Comparison of ENCODE assay signal across 1 cellular context in the genomic region with DNA sequence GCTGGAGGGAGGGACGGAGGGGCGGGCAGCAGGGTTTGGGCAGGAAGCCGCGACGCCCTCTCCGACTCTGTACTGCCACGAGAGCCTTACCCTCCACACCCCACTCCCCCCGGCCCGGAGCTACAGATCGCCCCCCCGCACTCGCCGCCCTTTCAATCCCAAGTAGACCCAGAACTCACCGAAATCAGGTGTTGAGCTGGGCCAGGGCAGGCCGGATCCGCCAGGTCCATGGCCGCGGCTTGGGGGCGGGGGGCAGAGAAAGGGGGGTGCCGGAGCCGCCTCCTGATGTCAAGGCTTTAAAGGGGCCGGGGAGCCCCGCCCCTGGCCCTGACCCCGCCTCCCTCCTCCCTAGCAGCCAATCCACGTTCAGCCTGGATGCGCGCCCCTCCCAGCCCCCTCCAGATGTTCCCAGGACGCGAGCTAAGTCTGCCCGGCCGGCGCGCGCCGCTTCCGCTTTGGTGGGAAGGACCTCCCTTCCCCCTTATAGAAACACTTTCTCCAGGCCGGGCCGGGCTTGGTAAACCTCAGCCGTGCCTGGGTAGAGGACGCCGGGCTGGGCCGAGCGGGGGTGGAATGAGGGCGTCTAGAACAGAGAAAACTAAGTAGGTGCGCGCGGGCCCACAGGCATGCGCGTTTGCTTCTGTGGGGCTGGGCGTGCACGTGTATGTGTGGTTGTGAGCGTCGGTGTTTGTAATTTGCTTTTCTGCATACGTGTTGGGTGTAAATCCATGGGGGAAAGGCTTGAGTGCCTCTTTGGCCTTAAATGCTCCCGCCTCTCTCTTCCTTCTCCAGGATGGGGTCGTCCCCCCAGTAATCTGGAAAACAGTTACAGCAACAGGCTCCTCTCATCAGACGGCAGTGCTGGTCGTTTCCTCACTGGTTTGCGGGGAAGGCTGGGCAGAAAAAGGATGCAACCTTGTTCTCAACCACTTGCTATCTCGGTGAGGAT.
TF ChIP-seq lines count a peak whose summit lies in the region.

A gene with protein sequence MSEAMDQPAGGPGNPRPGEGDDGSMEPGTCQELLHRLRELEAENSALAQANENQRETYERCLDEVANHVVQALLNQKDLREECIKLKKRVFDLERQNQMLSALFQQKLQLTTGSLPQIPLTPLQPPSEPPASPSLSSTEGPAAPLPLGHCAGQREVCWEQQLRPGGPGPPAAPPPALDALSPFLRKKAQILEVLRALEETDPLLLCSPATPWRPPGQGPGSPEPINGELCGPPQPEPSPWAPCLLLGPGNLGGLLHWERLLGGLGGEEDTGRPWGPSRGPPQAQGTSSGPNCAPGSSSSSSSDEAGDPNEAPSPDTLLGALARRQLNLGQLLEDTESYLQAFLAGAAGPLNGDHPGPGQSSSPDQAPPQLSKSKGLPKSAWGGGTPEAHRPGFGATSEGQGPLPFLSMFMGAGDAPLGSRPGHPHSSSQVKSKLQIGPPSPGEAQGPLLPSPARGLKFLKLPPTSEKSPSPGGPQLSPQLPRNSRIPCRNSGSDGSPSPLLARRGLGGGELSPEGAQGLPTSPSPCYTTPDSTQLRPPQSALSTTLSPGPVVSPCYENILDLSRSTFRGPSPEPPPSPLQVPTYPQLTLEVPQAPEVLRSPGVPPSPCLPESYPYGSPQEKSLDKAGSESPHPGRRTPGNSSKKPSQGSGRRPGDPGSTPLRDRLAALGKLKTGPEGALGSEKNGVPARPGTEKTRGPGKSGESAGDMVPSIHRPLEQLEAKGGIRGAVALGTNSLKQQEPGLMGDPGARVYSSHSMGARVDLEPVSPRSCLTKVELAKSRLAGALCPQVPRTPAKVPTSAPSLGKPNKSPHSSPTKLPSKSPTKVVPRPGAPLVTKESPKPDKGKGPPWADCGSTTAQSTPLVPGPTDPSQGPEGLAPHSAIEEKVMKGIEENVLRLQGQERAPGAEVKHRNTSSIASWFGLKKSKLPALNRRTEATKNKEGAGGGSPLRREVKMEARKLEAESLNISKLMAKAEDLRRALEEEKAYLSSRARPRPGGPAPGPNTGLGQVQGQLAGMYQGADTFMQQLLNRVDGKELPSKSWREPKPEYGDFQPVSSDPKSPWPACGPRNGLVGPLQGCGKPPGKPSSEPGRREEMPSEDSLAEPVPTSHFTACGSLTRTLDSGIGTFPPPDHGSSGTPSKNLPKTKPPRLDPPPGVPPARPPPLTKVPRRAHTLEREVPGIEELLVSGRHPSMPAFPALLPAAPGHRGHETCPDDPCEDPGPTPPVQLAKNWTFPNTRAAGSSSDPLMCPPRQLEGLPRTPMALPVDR (N-terminal part only) (minus strand): TSS at position 271 of the 949 bp plus-strand sequence. CDS start 24,369 bp downstream, outside the sequence.

TF ChIP-seq in HepG2, 621 proteins besides CTCF, POLR2A, EP300 and RAD21 (continued from another document and continues in another):
- TF ChIP-seq ARID5B (CRISPR knock-in tag; IDR thresholded peaks at IDR 0.05) (peak; percentile 40; the same call in 1 of the 2 replicates), SOX5 (CRISPR knock-in tag; IDR thresholded peaks at IDR 0.05; ENCODE audit: borderline replicate concordance) (peak; percentile 38; the same call in 1 of the 2 replicates), ZNF205 (CRISPR knock-in tag; IDR thresholded peaks at IDR 0.05) (no peak), ZNF33A (CRISPR knock-in tag; IDR thresholded peaks at IDR 0.05; ENCODE audit: borderline replicate concordance) (no peak), ZC3H13 (CRISPR knock-in tag; IDR thresholded peaks at IDR 0.05) (peak; percentile 22; the same call in 1 of the 2 replicates), DPF2 (CRISPR knock-in tag; IDR thresholded peaks at IDR 0.05; ENCODE audit: borderline replicate concordance, low read depth) (no peak), ZSCAN5A (CRISPR knock-in tag; IDR thresholded peaks at IDR 0.05; ENCODE audit: borderline replicate concordance) (peak; percentile 61; the same call in 1 of the 2 replicates), ETV5 (CRISPR knock-in tag; IDR thresholded peaks at IDR 0.05; ENCODE audit: borderline replicate concordance) (peak; percentile 82; the same call in 1 of the 2 replicates), NR1H2 (CRISPR knock-in tag; IDR thresholded peaks at IDR 0.05; ENCODE audit: borderline replicate concordance, low read depth) (no peak), HINFP (CRISPR knock-in tag; IDR thresholded peaks at IDR 0.05; ENCODE audit: low read depth) (0 out of 2 replicates have a peak, but pooled peaks have one; percentile 29), HNRNPL (IDR thresholded peaks at IDR 0.05; ENCODE audit: low read depth, low read length) (0 out of 2 replicates have a peak, but pooled peaks have one; percentile 48), ZNF280B (CRISPR knock-in tag; IDR thresholded peaks at IDR 0.05; ENCODE audit: borderline replicate concordance) (0 out of 2 replicates have a peak, but pooled peaks have one; percentile 26)
- TF ChIP-seq, protein P1, sequence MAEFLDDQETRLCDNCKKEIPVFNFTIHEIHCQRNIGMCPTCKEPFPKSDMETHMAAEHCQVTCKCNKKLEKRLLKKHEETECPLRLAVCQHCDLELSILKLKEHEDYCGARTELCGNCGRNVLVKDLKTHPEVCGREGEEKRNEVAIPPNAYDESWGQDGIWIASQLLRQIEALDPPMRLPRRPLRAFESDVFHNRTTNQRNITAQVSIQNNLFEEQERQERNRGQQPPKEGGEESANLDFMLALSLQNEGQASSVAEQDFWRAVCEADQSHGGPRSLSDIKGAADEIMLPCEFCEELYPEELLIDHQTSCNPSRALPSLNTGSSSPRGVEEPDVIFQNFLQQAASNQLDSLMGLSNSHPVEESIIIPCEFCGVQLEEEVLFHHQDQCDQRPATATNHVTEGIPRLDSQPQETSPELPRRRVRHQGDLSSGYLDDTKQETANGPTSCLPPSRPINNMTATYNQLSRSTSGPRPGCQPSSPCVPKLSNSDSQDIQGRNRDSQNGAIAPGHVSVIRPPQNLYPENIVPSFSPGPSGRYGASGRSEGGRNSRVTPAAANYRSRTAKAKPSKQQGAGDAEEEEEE (CRISPR knock-in tag; IDR thresholded peaks at IDR 0.05; ENCODE audit: borderline replicate concordance) = no peak; the same call in 1 of the 2 replicates
- TF ChIP-seq, protein P2, sequence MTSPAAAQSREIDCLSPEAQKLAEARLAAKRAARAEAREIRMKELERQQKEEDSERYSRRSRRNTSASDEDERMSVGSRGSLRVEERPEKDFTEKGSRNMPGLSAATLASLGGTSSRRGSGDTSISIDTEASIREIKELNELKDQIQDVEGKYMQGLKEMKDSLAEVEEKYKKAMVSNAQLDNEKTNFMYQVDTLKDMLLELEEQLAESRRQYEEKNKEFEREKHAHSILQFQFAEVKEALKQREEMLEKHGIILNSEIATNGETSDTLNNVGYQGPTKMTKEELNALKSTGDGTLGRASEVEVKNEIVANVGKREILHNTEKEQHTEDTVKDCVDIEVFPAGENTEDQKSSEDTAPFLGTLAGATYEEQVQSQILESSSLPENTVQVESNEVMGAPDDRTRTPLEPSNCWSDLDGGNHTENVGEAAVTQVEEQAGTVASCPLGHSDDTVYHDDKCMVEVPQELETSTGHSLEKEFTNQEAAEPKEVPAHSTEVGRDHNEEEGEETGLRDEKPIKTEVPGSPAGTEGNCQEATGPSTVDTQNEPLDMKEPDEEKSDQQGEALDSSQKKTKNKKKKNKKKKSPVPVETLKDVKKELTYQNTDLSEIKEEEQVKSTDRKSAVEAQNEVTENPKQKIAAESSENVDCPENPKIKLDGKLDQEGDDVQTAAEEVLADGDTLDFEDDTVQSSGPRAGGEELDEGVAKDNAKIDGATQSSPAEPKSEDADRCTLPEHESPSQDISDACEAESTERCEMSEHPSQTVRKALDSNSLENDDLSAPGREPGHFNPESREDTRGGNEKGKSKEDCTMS (CRISPR knock-in tag; conservative IDR thresholded peaks at IDR 0.05) = no peak
- TF ChIP-seq, protein P3, sequence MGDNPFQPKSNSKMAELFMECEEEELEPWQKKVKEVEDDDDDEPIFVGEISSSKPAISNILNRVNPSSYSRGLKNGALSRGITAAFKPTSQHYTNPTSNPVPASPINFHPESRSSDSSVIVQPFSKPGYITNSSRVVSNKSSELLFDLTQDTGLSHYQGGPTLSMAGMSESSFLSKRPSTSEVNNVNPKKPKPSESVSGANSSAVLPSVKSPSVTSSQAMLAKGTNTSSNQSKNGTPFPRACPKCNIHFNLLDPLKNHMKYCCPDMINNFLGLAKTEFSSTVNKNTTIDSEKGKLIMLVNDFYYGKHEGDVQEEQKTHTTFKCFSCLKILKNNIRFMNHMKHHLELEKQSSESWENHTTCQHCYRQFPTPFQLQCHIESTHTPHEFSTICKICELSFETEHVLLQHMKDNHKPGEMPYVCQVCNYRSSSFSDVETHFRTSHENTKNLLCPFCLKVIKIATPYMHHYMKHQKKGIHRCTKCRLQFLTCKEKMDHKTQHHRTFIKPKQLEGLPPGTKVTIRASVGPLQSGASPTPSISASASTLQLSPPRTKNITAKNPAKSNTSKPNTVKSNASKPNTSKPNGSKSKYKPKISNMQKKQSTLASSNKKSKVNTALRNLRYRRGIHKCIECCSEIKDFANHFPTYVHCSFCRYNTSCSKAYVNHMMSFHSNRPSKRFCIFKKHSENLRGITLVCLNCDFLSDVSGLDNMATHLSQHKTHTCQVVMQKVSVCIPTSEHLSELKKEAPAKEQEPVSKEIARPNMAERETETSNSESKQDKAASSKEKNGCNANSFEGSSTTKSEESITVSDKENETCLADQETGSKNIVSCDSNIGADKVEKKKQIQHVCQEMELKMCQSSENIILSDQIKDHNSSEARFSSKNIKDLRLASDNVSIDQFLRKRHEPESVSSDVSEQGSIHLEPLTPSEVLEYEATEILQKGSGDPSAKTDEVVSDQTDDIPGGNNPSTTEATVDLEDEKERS (CRISPR knock-in tag; IDR thresholded peaks at IDR 0.05) = no peak
